Comparison of ENCODE assay signal across 8 cellular contexts in genomic region chr13:114314074-114314912, GRCh38.
DNase-seq lines count a peak whose midpoint lies in the region; ATAC-seq and TF ChIP-seq lines count a peak whose summit lies in the region.

Gene CHAMP1, plus strand, starts transcription at chr13:114314503. Its CDS starts 9,340 bp downstream, at chr13:114323843.

- H3K36me3 Mint-ChIP-seq in central memory CD8-positive, alpha-beta T cell (ENCODE audit: insufficient read depth) = peaks cover 9% of the 10 kb centered on the region

- peak within 1 kb of the TSS; percentile 94 for H3K27ac Mint-ChIP-seq in central memory CD8-positive, alpha-beta T cell (ENCODE audit: low read depth)

- TF ChIP-seq CTCF in AG10803 (conservative IDR thresholded peaks at IDR 0.05; ENCODE audit: low read length) = no peak

- DNase-seq in AG10803 (ENCODE audit: low read depth) = peak; percentile 96
- peak; percentile 92 for DNase-seq in NCI-H345 treated with DMSO at 0.1 percent for 48 hours (lab: John Stamatoyannopoulos, UW; ENCODE audit: unreplicated experiment)
- DNase-seq in central memory CD8-positive, alpha-beta T cell (ENCODE audit: low spot score in 2 of 2) = peak; percentile 64 to 75
- peak; percentile 97 for DNase-seq in iris pigment epithelial cell (ENCODE audit: low read depth)
- peak; percentile 86 to 91 for DNase-seq in stimulated activated CD4-positive, alpha-beta T cell treated with anti-CD3 and anti-CD28 coated beads, Interleukin-12 subunit alpha, Interleukin-12 subunit beta, amount 100 ng/mL, for 24 hours (ENCODE audit: low read depth in 2 of 2)

- peak; percentile 82 for ATAC-seq in GM19035 (IDR thresholded peaks at IDR 0.05; ENCODE audit: unreplicated experiment)
- peak; percentile 80 for ATAC-seq in HG03342 (IDR thresholded peaks at IDR 0.05; ENCODE audit: unreplicated experiment)
- ATAC-seq in activated CD4-positive, CD25-positive, alpha-beta regulatory T cell treated with anti-CD3 and anti-CD28 coated beads, Interleukin-2, amount 50 U/mL, for 24 hours = peak; percentile 79 to 80
- peak; percentile 82 for ATAC-seq in central memory CD8-positive, alpha-beta T cell (replicated peaks; ENCODE audit: extremely low read depth, poor library complexity, severe bottlenecking)

- peak within 1 kb of the TSS; percentile 91 for H3K4me3 Mint-ChIP-seq in central memory CD8-positive, alpha-beta T cell

- H3K27me3 Mint-ChIP-seq in central memory CD8-positive, alpha-beta T cell = no peaks in the 10 kb centered on the region

- H3K4me1 Mint-ChIP-seq in central memory CD8-positive, alpha-beta T cell = peaks cover 35% of the 10 kb centered on the region

- no peaks in the 10 kb centered on the region for H3K9me3 Mint-ChIP-seq in central memory CD8-positive, alpha-beta T cell

- H3K4me3 ChIP-seq in AG10803 (ENCODE audit: low read length) = peak within 1 kb of the TSS; percentile 75

Comparison
In these comparisons a context has a peak if more than half of its experiments do, and no peak if none do; other contexts are left out.
1. Peak in every context shown above with its lines: DNase-seq, ATAC-seq and H3K4me3 ChIP-seq.